Comparison of ENCODE assay signal across 8 cellular contexts in the genomic region with DNA sequence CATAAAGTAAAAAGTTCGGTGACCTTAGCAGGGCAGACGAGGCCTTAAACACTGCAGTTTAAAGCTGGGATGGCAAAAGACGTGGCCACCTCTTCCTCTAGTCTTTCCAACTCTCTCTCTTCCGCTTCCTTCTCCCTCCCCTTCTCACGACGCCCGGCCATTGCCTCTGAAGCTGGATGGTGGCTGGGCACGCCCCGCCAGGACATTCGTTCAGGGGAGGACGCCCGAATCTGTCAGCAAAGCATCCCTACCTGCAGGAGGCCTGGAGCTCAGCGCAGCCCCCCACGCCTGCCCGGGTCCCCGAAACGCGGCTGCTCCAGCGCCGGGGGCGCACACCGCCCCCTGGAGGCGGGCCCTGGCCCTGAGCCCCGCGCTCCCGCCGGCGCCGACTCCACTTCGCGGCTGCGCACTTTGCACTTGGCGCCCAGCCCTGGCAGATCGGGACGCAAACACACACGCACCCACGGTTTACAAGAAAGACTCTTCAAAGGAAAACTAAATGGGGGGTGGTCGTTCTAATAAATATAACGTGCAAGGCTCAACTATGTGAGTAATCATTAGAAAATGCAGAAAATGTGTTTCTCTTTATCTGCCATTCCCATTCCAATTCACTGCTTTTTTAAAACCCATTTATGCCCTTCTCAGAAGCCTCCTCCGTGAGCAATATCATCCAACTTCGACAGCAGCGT. TPM values are rescaled to one million over a fixed set of nuclear protein-coding genes. Genes with fewer than 3 reads are reported as not detected.
DNase-seq lines count a peak whose midpoint lies in the region; ATAC-seq, FAIRE-seq and TF ChIP-seq lines count a peak whose summit lies in the region.

No MANE protein-coding gene starts in this region.

- H3K4me3 ChIP-seq in kidney (ENCODE audit: low read length in 2 of 2): peak overlapping the region; percentile 74 to 78

- DNase-seq in CD14-positive monocyte (ENCODE audit: low spot score): peak; percentile 51
- DNase-seq in HT1080 (ENCODE audit: low read depth): peak; percentile 61
- peak; percentile 74 for DNase-seq in activated CD4-positive, CD25-positive, alpha-beta regulatory T cell treated with anti-CD3 and anti-CD28 coated beads, Interleukin-2, amount 50 U/mL, for 72 hours
- peak; percentile 53 to 56 for DNase-seq in central memory CD8-positive, alpha-beta T cell (ENCODE audit: low spot score in 2 of 2)
- DNase-seq in kidney: peak; percentile 84
- peak; percentile 29 to 68 (median 50) for DNase-seq in stimulated activated CD4-positive, alpha-beta T cell treated with anti-CD3 and anti-CD28 coated beads, Interleukin-1b, Interleukin-23, amount 100 ng/mL, for 24 hours (ENCODE audit: low read depth in 4 of 4, low spot score in 1 of 4)
- DNase-seq in NCI-H2107 (lab: John Stamatoyannopoulos, UW): no peak

- peaks cover 2 to 13% (median 9%) of the 10 kb centered on the region in 3 donors for H3K27me3 Mint-ChIP-seq in CD14-positive monocyte (ENCODE audit: low read depth in 3 of 3)
- H3K27me3 Mint-ChIP-seq in central memory CD8-positive, alpha-beta T cell: peaks cover 12% of the 10 kb centered on the region

- FAIRE-seq in kidney (lab: Jason Lieb, UNC): no peak

- peak overlapping the region in 1 of 2 donors; percentile 17 for H3K27ac ChIP-seq in kidney (ENCODE audit: low read depth in 2 of 2, low read length in 2 of 2)

- no peaks in the 10 kb centered on the region for H3K4me1 ChIP-seq in kidney (ENCODE audit: control insufficient read depth in 1 of 2, insufficient read depth in 1 of 2, low read depth in 1 of 2, low read length in 2 of 2)

- intact Hi-C loops in CD14-positive monocyte (cut with micrococcal nuclease): no loop called here
- intact Hi-C loops in kidney (cut with DNase I): no loop called here

- H3K9me3 Mint-ChIP-seq in CD14-positive monocyte: peaks cover 0 to 17% (median 3%) of the 10 kb centered on the region in 7 donors
- H3K9me3 Mint-ChIP-seq in central memory CD8-positive, alpha-beta T cell: no peaks in the 10 kb centered on the region

- peak; percentile 77 for ATAC-seq in central memory CD8-positive, alpha-beta T cell (replicated peaks; ENCODE audit: extremely low read depth, poor library complexity, severe bottlenecking)
- no peak for ATAC-seq in GM21381 (IDR thresholded peaks at IDR 0.05; ENCODE audit: unreplicated experiment)

- H3K36me3 Mint-ChIP-seq in CD14-positive monocyte: no peaks in the 10 kb centered on the region
- peaks cover 1% of the 10 kb centered on the region for H3K36me3 Mint-ChIP-seq in central memory CD8-positive, alpha-beta T cell (ENCODE audit: insufficient read depth)

- peak overlapping the region; percentile 88 to 90 for H3K4me3 Mint-ChIP-seq in CD14-positive monocyte
- H3K4me3 Mint-ChIP-seq in central memory CD8-positive, alpha-beta T cell: peak overlapping the region; percentile 75

- H3K9ac ChIP-seq in kidney (ENCODE audit: low read length in 2 of 2): peak overlapping the region in 1 of 2 donors; percentile 26

- H3K36me3 ChIP-seq in kidney (ENCODE audit: control insufficient read depth in 1 of 2, insufficient read depth in 2 of 2, low read length in 2 of 2): no peaks in the 10 kb centered on the region

- TF ChIP-seq CTCF in CD14-positive monocyte (IDR thresholded peaks at IDR 0.05) (peak; percentile 98), kidney (IDR thresholded peaks at IDR 0.05; ENCODE audit: borderline replicate concordance, extremely low read depth, insufficient read depth) (peak; percentile 34)

- peaks cover 20% of the 10 kb centered on the region for H3K4me1 Mint-ChIP-seq in CD14-positive monocyte
- H3K4me1 Mint-ChIP-seq in central memory CD8-positive, alpha-beta T cell: peaks cover 26% of the 10 kb centered on the region

- no peaks in the 10 kb centered on the region for H3K9me3 ChIP-seq in kidney (ENCODE audit: control insufficient read depth in 1 of 2, low read length in 2 of 2)

- peak overlapping the region; percentile 67 to 88 (median 77) for H3K27ac Mint-ChIP-seq in CD14-positive monocyte
- peak overlapping the region; percentile 80 for H3K27ac Mint-ChIP-seq in central memory CD8-positive, alpha-beta T cell (ENCODE audit: low read depth)

RNA-seq across cellular contexts. Expression of a gene that starts 54.7 kb away (rescaled TPM):
- polyA plus RNA-seq in CD14-positive monocyte (not detected), kidney (ENCODE audit: insufficient read depth, low read depth, low replicate concordance) (18.0 TPM)
- 6.5 and 10.3 TPM in 2 replicates for total RNA-seq in HT1080 (2014; rRNA removed; shearing (Covaris generic))
- 13.6 and 15.4 TPM in 2 replicates for polyA plus RNA-seq in HT1080 (2015; cell fraction: cytosol; rRNA removed)
- polyA plus RNA-seq in HT1080 (2015; cell fraction: nucleus; rRNA removed): 17.0 and 19.6 TPM in 2 replicates
- 58.5 TPM for total RNA-seq in kidney
